Comparison of ENCODE assay signal across 19 cellular contexts in genomic region chr5:138360941-138361452, GRCh38. TPM values are rescaled to one million over a fixed set of nuclear protein-coding genes. Genes with fewer than 3 reads are reported as not detected.
DNase-seq lines count a peak whose midpoint lies in the region; ATAC-seq and TF ChIP-seq lines count a peak whose summit lies in the region.
"Had no signal": no experiment of that assay in that cellular context is flagged by ENCODE, and none has a peak within 500 bp of the region (broad histone marks: within the 10 kb centered on the region; RNA-seq: fewer than 3 reads in every experiment).

No MANE protein-coding gene starts in this region.

- DNase-seq in left ventricle myocardium inferior, result no peak
- no peak for DNase-seq in left cardiac atrium
- peak; percentile 52 for DNase-seq in NCI-H69 (lab: John Stamatoyannopoulos, UW)
- DNase-seq in myocyte (ENCODE audit: low read depth), result peak; percentile 45
- DNase-seq in type B pancreatic cell (ENCODE audit: extremely low spot score, unreplicated experiment), result no peak
- DNase-seq in NCI-H510A (lab: John Stamatoyannopoulos, UW), result no peak
- DNase-seq in NCI-H774 (lab: John Stamatoyannopoulos, UW), result no peak
- DNase-seq: activated effector memory CD4-positive, alpha-beta T cell treated with Interleukin-2 at 50 U/mL for 16 hours; AML-193; GDM1; NCI-H2081 treated with DMSO at 0.1 percent for 48 hours; ovary; Peyer's patch; stimulated activated CD4-positive, alpha-beta T cell treated with anti-CD3 and anti-CD28 coated beads, Interleukin-2, amount 100 ng/mL, for 48 hours; thyroid gland had no signal

- no peak overlapping the region for H3K4me3 ChIP-seq in left ventricle myocardium inferior
- H3K4me3 ChIP-seq: K562, ovary, Peyer's patch, thyroid gland had no signal

- no peaks in the 10 kb centered on the region for H3K9me3 Mint-ChIP-seq in type B pancreatic cell

- H3K27me3 ChIP-seq in left ventricle myocardium inferior (ENCODE audit: low read depth), result no peaks in the 10 kb centered on the region
- H3K27me3 ChIP-seq: ovary, Peyer's patch, thyroid gland had no signal

- H3K27ac ChIP-seq in left ventricle myocardium inferior (replicated peaks), result peak overlapping the region; percentile 11
- H3K27ac ChIP-seq: HL-60, ovary, Peyer's patch, thyroid gland, VCaP had no signal

- no peaks in the 10 kb centered on the region for H3K36me3 ChIP-seq in left ventricle myocardium inferior
- H3K36me3 ChIP-seq: ovary, Peyer's patch, thyroid gland had no signal

- no peaks in the 10 kb centered on the region for H3K27me3 Mint-ChIP-seq in type B pancreatic cell

- peaks cover 7% of the 10 kb centered on the region for H3K4me1 Mint-ChIP-seq in type B pancreatic cell (ENCODE audit: unreplicated experiment)

- peaks cover 8% of the 10 kb centered on the region for H3K36me3 Mint-ChIP-seq in type B pancreatic cell

- H3K27ac Mint-ChIP-seq in type B pancreatic cell, result peak overlapping the region; percentile 10

- intact Hi-C loops in left ventricle myocardium inferior (cut with micrococcal nuclease) (no loop called here), left cardiac atrium (cut with DNase I) (no loop called here)

- no peaks in the 10 kb centered on the region for H3K9me3 ChIP-seq in left ventricle myocardium inferior (replicated peaks)
- H3K9me3 ChIP-seq: ovary, Peyer's patch, thyroid gland had no signal

- no peak for TF ChIP-seq CTCF in left ventricle myocardium inferior (IDR thresholded peaks at IDR 0.05; ENCODE audit: borderline replicate concordance)
- no peak for TF ChIP-seq CTCF in type B pancreatic cell (conservative IDR thresholded peaks at IDR 0.05)

- H3K4me3 Mint-ChIP-seq in type B pancreatic cell, result no peak overlapping the region

- ATAC-seq in left cardiac atrium, result no peak
- ATAC-seq: K562 had no signal

- H3K4me1 ChIP-seq in left ventricle myocardium inferior, result peaks cover 70% of the 10 kb centered on the region

RNA-seq across cellular contexts. Expression of gene KDM3B, which starts 8.5 kb away (rescaled TPM):
- 40.7 TPM for total RNA-seq in left ventricle myocardium inferior
- 10 to 100 TPM; 33.9 to 39.8 TPM for total RNA-seq in left cardiac atrium
- 33.3 and 41.4 TPM in 2 replicates for total RNA-seq in myocyte
- 27.3 TPM for polyA plus RNA-seq in myocyte (2012)
- total RNA-seq in type B pancreatic cell (ENCODE audit: low replicate concordance), result 88.8 and 97.7 TPM in 2 replicates

RNA-seq across cellular contexts. Expression of gene FAM53C, which starts 22.9 kb away (rescaled TPM):
- total RNA-seq in left ventricle myocardium inferior (26.7 TPM), left cardiac atrium (10 to 100 TPM; 17.8 to 20.0 TPM), myocyte (35.2 and 38.7 TPM in 2 replicates), type B pancreatic cell (ENCODE audit: low replicate concordance) (48.2 and 56.4 TPM in 2 replicates)
- 31.4 TPM for polyA plus RNA-seq in myocyte (2012)

RNA-seq across cellular contexts. Expression of gene CDC25C, which starts 29.4 kb away (rescaled TPM):
- total RNA-seq in left ventricle myocardium inferior, result not detected
- under 1 TPM in 1 of 2 donors, not detected in 1; 0.21 TPM for total RNA-seq in left cardiac atrium
- 0.05 and 0.16 TPM in 2 replicates for total RNA-seq in myocyte
- polyA plus RNA-seq in myocyte (2012), result 0.13 TPM
- total RNA-seq in type B pancreatic cell (ENCODE audit: low replicate concordance), result 4.1 and 17.2 TPM in 2 replicates
- total RNA-seq: mesenteric fat pad had no signal

Comparison
In these comparisons a context has a peak if more than half of its experiments do, and no peak if none do; other contexts are left out.
1. DNase-seq: peak in NCI-H69 (single experiment) and myocyte (single experiment); none in left ventricle myocardium inferior (single experiment), left cardiac atrium (single experiment), type B pancreatic cell (single experiment), NCI-H510A (single experiment) and NCI-H774 (single experiment).